In genomic region chr2:26324903-26325302, GRCh38 we compare ENCODE assay signal across 24 cellular contexts. TPM values are rescaled to one million over a fixed set of nuclear protein-coding genes. Genes with fewer than 3 reads are reported as not detected.
"Had no signal": no experiment of that assay in that cellular context is flagged by ENCODE, and none has a peak within 500 bp of the region (broad histone marks: within the 10 kb centered on the region; RNA-seq: fewer than 3 reads in every experiment).

No MANE protein-coding gene starts in this region.

- H3K4me3 ChIP-seq: esophagus muscularis mucosa, pancreas, psoas muscle, stomach, suprapubic skin, tibial nerve had no signal

- H3K27ac ChIP-seq: esophagus muscularis mucosa, pancreas, psoas muscle, stomach, suprapubic skin, tibial nerve had no signal

- DNase-seq: activated B cell treated with CpG ODN at 0.5 μM for 24 hours; activated CD4-positive, alpha-beta T cell treated with anti-CD3 and anti-CD28 coated beads for 36 hours; activated CD4-positive, alpha-beta T cell treated with anti-CD3 and anti-CD28 coated beads, Interleukin-2, amount 50 U/mL, for 4 hours; activated CD8-positive, alpha-beta memory T cell treated with anti-CD3 and anti-CD28 coated beads for 24 hours; activated CD8-positive, alpha-beta memory T cell treated with anti-CD3 and anti-CD28 coated beads, Interleukin-2, amount 50 U/mL, for 4 hours; activated T-cell treated with anti-CD3 and anti-CD28 coated beads, Interleukin-2, amount 50 U/mL, for 24 hours; aorta; central memory CD4-positive, alpha-beta T cell; dermis blood vessel endothelial cell; effector memory CD4-positive, alpha-beta T cell; hypothalamus; left ventricle myocardium superior; mammary epithelial cell; nephron progenitor cell; pancreas; psoas muscle; right cardiac atrium; small intestine; stimulated activated CD4-positive, alpha-beta T cell treated with anti-CD3 and anti-CD28 coated beads, Interleukin-2, amount 100 ng/mL, for 24 hours; stomach; T1000 had no signal

- H3K27me3 ChIP-seq: esophagus muscularis mucosa, pancreas, stomach, suprapubic skin, tibial nerve had no signal

RNA-seq across cellular contexts. Expression of gene ADGRF3, which starts 21.7 kb away (rescaled TPM):
- total RNA-seq: dermis blood vessel endothelial cell, esophagus muscularis mucosa, left ventricle myocardium superior had no signal
